1 cellular context compared by ENCODE assay signal in genomic region chr17:74875970-74876593, GRCh38.
TF ChIP-seq lines count a peak whose summit lies in the region.

No MANE protein-coding gene starts in this region.

TF ChIP-seq in K562, 482 proteins besides CTCF, POLR2A, EP300 and RAD21 (continued from another document and continues in another):
- 0 out of 4 replicates have a peak, but pooled peaks of 1 of the 2 experiments have one; percentile 15 for TF ChIP-seq ZMIZ1 (IDR thresholded peaks at IDR 0.05; ENCODE audit: low read depth in 2 of 2, low read length in 2 of 2)
- TF ChIP-seq SREBF2 (CRISPR knock-in tag; IDR thresholded peaks at IDR 0.05): no peak
- 0 out of 2 replicates have a peak, but pooled peaks have one; percentile 36 for TF ChIP-seq ARID2 (IDR thresholded peaks at IDR 0.05)
- no peak for TF ChIP-seq ZBTB8A (IDR thresholded peaks at IDR 0.05; ENCODE audit: partially characterized antibody)
- TF ChIP-seq FUS (optimal IDR thresholded peaks at IDR 0.05; ENCODE audit: low read depth, low read length): no peak
- peak; percentile 32; the same call in 1 of the 2 replicates for TF ChIP-seq ZEB2 (IDR thresholded peaks at IDR 0.05)
- TF ChIP-seq FOXP1 (CRISPR knock-in tag; IDR thresholded peaks at IDR 0.05): 0 out of 2 replicates have a peak, but pooled peaks have one; percentile 27
- TF ChIP-seq MECOM (CRISPR knock-in tag; IDR thresholded peaks at IDR 0.05): peak; percentile 57; the same call in 1 of the 2 replicates
- peak; percentile 94 for TF ChIP-seq BRD9 (IDR thresholded peaks at IDR 0.05; ENCODE audit: low read depth, partially characterized antibody)
- no peak for TF ChIP-seq POU5F1 (IDR thresholded peaks at IDR 0.05; ENCODE audit: borderline replicate concordance, low read depth, low read length, partially characterized antibody)
- no peak for TF ChIP-seq ZNF354B (CRISPR knock-in tag; IDR thresholded peaks at IDR 0.05)
- 0 out of 2 replicates have a peak, but pooled peaks have one; percentile 24 for TF ChIP-seq HMBOX1 (IDR thresholded peaks at IDR 0.05)
- TF ChIP-seq KDM2B (CRISPR knock-in tag; IDR thresholded peaks at IDR 0.05): 0 out of 2 replicates have a peak, but pooled peaks have one; percentile 3
- no peak; the same call in 1 of the 2 replicates for TF ChIP-seq MTA1 (IDR thresholded peaks at IDR 0.05; ENCODE audit: borderline replicate concordance)
- no peak for TF ChIP-seq STAT6 (CRISPR knock-in tag; IDR thresholded peaks at IDR 0.05)
- no peak for TF ChIP-seq GABPB1 (CRISPR knock-in tag; IDR thresholded peaks at IDR 0.05)
- no peak for TF ChIP-seq ZNF282 (CRISPR knock-in tag; IDR thresholded peaks at IDR 0.05)
- no peak for TF ChIP-seq WHSC1 (IDR thresholded peaks at IDR 0.05; ENCODE audit: low read length)
- TF ChIP-seq TCF15 (CRISPR knock-in tag; IDR thresholded peaks at IDR 0.05): peak; percentile 39; the same call in 1 of the 2 replicates
- no peak for TF ChIP-seq ESRRA (IDR thresholded peaks at IDR 0.05; ENCODE audit: borderline replicate concordance, low read depth)
- peak; percentile 24; the same call in 1 of the 2 replicates for TF ChIP-seq HIVEP1 (CRISPR knock-in tag; IDR thresholded peaks at IDR 0.05)
- no peak for TF ChIP-seq HLTF (IDR thresholded peaks at IDR 0.05)
- TF ChIP-seq ATF1 (CRISPR knock-in tag; IDR thresholded peaks at IDR 0.05): no peak
- TF ChIP-seq ATF1 (tag; IDR thresholded peaks at IDR 0.05): peak; percentile 66
- no peak; the same call in 1 of the 2 replicates for TF ChIP-seq BRD4 (IDR thresholded peaks at IDR 0.05)
- TF ChIP-seq NR2C1 (IDR thresholded peaks at IDR 0.05): no peak
- TF ChIP-seq NR2C1 (tag; IDR thresholded peaks at IDR 0.05): peak; percentile 81
- no peak for TF ChIP-seq CAMTA2 (CRISPR knock-in tag; conservative IDR thresholded peaks at IDR 0.05)
- peak; percentile 38 for TF ChIP-seq TAL1 (IDR thresholded peaks at IDR 0.05)
- TF ChIP-seq SMC3 (conservative IDR thresholded peaks at IDR 0.05; ENCODE audit: insufficient read depth, low read depth, low read length): no peak
- TF ChIP-seq ZNF23 (CRISPR knock-in tag; IDR thresholded peaks at IDR 0.05): no peak
- peak; percentile 29; the same call in 1 of the 2 replicates for TF ChIP-seq ATF7 (IDR thresholded peaks at IDR 0.05)
- no peak for TF ChIP-seq ZBTB33 (CRISPR knock-in tag; IDR thresholded peaks at IDR 0.05)
- TF ChIP-seq ZNF133 (CRISPR knock-in tag; IDR thresholded peaks at IDR 0.05): no peak
- no peak for TF ChIP-seq STAT5B (CRISPR knock-in tag; IDR thresholded peaks at IDR 0.05)
- no peak for TF ChIP-seq HDAC6 (IDR thresholded peaks at IDR 0.05; ENCODE audit: low read depth, low read length)
- peak; percentile 27; the same call in 1 of the 2 replicates for TF ChIP-seq PHF8 (IDR thresholded peaks at IDR 0.05; ENCODE audit: borderline replicate concordance, low read length)
- TF ChIP-seq NONO (IDR thresholded peaks at IDR 0.05; ENCODE audit: low read depth in 2 of 2, low read length in 1 of 2): no peak
- no peak for TF ChIP-seq ATF2 (CRISPR knock-in tag; IDR thresholded peaks at IDR 0.05)
- TF ChIP-seq MEIS2 (IDR thresholded peaks at IDR 0.05; ENCODE audit: partially characterized antibody): peak; percentile 74
- 0 out of 2 replicates have a peak, but pooled peaks have one; percentile 11 for TF ChIP-seq FOSL1 (tag; conservative IDR thresholded peaks at IDR 0.05)
- no peak for TF ChIP-seq PRDM10 (IDR thresholded peaks at IDR 0.05; ENCODE audit: partially characterized antibody)
- TF ChIP-seq BCOR (IDR thresholded peaks at IDR 0.05): peak; percentile 20; the same call in 1 of the 2 replicates
- 0 out of 2 replicates have a peak, but pooled peaks have one; percentile 12 for TF ChIP-seq ZNF707 (CRISPR knock-in tag; conservative IDR thresholded peaks at IDR 0.05)
- TF ChIP-seq CEBPB (tag; IDR thresholded peaks at IDR 0.05): no peak
- peak; percentile 26; the same call in 1 of the 2 replicates for TF ChIP-seq CREM (IDR thresholded peaks at IDR 0.05; ENCODE audit: low read depth)
- no peak; the same call in 1 of the 2 replicates for TF ChIP-seq KLF1 (tag; IDR thresholded peaks at IDR 0.05)
- no peak for TF ChIP-seq SRSF3 (IDR thresholded peaks at IDR 0.05; ENCODE audit: insufficient read depth, low read length)
- no peak for TF ChIP-seq SAFB2 (IDR thresholded peaks at IDR 0.05; ENCODE audit: borderline replicate concordance, low read depth, low read length, severe bottlenecking)
- TF ChIP-seq GTF2B (IDR thresholded peaks at IDR 0.05; ENCODE audit: extremely low read depth, insufficient read length): no peak
- 0 out of 2 replicates have a peak, but pooled peaks have one; percentile 7 for TF ChIP-seq ELF1 (tag; IDR thresholded peaks at IDR 0.05)
- 0 out of 2 replicates have a peak, but pooled peaks have one; percentile 42 for TF ChIP-seq ZBTB9 (CRISPR knock-in tag; IDR thresholded peaks at IDR 0.05)
- TF ChIP-seq STAT5A (IDR thresholded peaks at IDR 0.05; ENCODE audit: borderline replicate concordance, low read length): no peak; the same call in 1 of the 2 replicates
- TF ChIP-seq ZNF239 (CRISPR knock-in tag; IDR thresholded peaks at IDR 0.05): peak; percentile 66
- no peak for TF ChIP-seq NCOA6 (IDR thresholded peaks at IDR 0.05)
- TF ChIP-seq PRMT5 (CRISPR knock-in tag; IDR thresholded peaks at IDR 0.05): no peak
